8 cellular contexts compared by ENCODE assay signal in genomic region chr22:35915477-35916013, GRCh38.
DNase-seq lines count a peak whose midpoint lies in the region; ATAC-seq and TF ChIP-seq lines count a peak whose summit lies in the region.

No MANE protein-coding gene starts in this region.

- H3K36me3 ChIP-seq in PC-9 (ENCODE audit: low read depth) (no peaks in the 10 kb centered on the region), psoas muscle (ENCODE audit: insufficient read depth in 1 of 2, low read depth in 1 of 2) (no peaks in the 10 kb centered on the region)

- H3K27me3 ChIP-seq in PC-9 (ENCODE audit: insufficient read depth, low read depth) (no peaks in the 10 kb centered on the region), psoas muscle (ENCODE audit: insufficient read depth in 3 of 3, low read length in 2 of 3) (no peaks in the 10 kb centered on the region)

- H4K20me1 ChIP-seq in PC-9 (ENCODE audit: insufficient read depth): no peaks in the 10 kb centered on the region

- H3K4me2 ChIP-seq in PC-9: peak overlapping the region; percentile 78

- H3K9me3 ChIP-seq in PC-9 (ENCODE audit: insufficient read depth, low read depth): no peaks in the 10 kb centered on the region
- H3K9me3 ChIP-seq in psoas muscle: no peaks in the 10 kb centered on the region

- peaks cover 95% of the 10 kb centered on the region for H3K79me2 ChIP-seq in PC-9 (ENCODE audit: low read depth)

- no peak for TF ChIP-seq CTCF in PC-9 (conservative IDR thresholded peaks at IDR 0.05)
- TF ChIP-seq CTCF in fibroblast of villous mesenchyme (IDR thresholded peaks at IDR 0.05; ENCODE audit: insufficient read depth, low read depth, low read length): no peak
- TF ChIP-seq CTCF in psoas muscle (IDR thresholded peaks at IDR 0.05): no peak

- H3K4me1 ChIP-seq in PC-9 (replicated peaks; ENCODE audit: insufficient read depth): peaks cover 52% of the 10 kb centered on the region
- H3K4me1 ChIP-seq in psoas muscle: peaks cover 82% of the 10 kb centered on the region

- H3F3A ChIP-seq in PC-9 (ENCODE audit: insufficient read depth, low read depth): peaks cover 45% of the 10 kb centered on the region

- POLR2A ChIA-PET in PC-9 (lab: Charles Lee; ENCODE audit: unreplicated experiment): interaction anchor here (0.7 to 1.5 kb wide), 2 partner anchors 150 to 288 kb away, joined by 6 to 11 read pairs; no protein-coding TSS in a partner anchor

- H3K4me3 ChIP-seq in PC-9: peak overlapping the region; percentile 46
- H3K4me3 ChIP-seq in fibroblast of villous mesenchyme (ENCODE audit: low read depth, low read length): peak overlapping the region; percentile 58
- peak overlapping the region; percentile 68 for H3K4me3 ChIP-seq in psoas muscle

- ATAC-seq in psoas muscle (peak in 3 of 4 donors; percentile 10 to 28 (median 21)), HG02981 (IDR thresholded peaks at IDR 0.05; ENCODE audit: unreplicated experiment) (no peak), HG02973 (IDR thresholded peaks at IDR 0.05; ENCODE audit: unreplicated experiment) (no peak), HG02885 (IDR thresholded peaks at IDR 0.05; ENCODE audit: poor library complexity, unreplicated experiment) (no peak)

- H2AFZ ChIP-seq in PC-9: no peak overlapping the region

- H3K27ac ChIP-seq in PC-9 (peak overlapping the region; percentile 80), psoas muscle (peak overlapping the region; percentile 90)

- CTCF ChIA-PET in PC-9 (lab: Charles Lee): interaction anchor here (0.6 to 1.0 kb wide), 3 partner anchors 21 to 535 kb away, joined by 3 to 4 read pairs (median 3); no protein-coding TSS in a partner anchor

- intact Hi-C loops in PC-9 (cut with micrococcal nuclease; ENCODE audit: unreplicated experiment) (loop anchor here (2.0 kb wide), 1 partner anchor 79 kb away; no protein-coding TSS in a partner anchor), psoas muscle (cut with DNase I) (loop anchor here in 1 of 2 donors (5.0 to 10.0 kb wide), 3 partner anchors 73 to 231 kb away; no protein-coding TSS in a partner anchor)

- peak; percentile 47 for DNase-seq in EL
- DNase-seq in PC-9: no peak
- peak; percentile 25 for DNase-seq in fibroblast of villous mesenchyme (ENCODE audit: low read depth)
- no peak for DNase-seq in psoas muscle
- DNase-seq in NOMO-1 treated with dmso at 0.1 percent for 144 hours (lab: John Stamatoyannopoulos, UW; ENCODE audit: unreplicated experiment): no peak

- H3K9me2 ChIP-seq in PC-9 (ENCODE audit: insufficient read depth): no peaks in the 10 kb centered on the region

- BruUV-seq in PC-9 (replicated peaks; lab: Mats Ljungman, UMichigan): no TSS peak

- WGBS in psoas muscle, 3 donors: 2 to 11% (median 5%) methylated on average over 5 of the region's 5 CpGs

Comparison
In these comparisons a context has a peak if more than half of its experiments do, and no peak if none do; other contexts are left out.
1. DNase-seq: peak in EL (single experiment) and fibroblast of villous mesenchyme (single experiment); none in PC-9 (0 of 2), psoas muscle (0 of 2) and NOMO-1 treated with dmso at 0.1 percent for 144 hours (single experiment).
2. ATAC-seq: peak in psoas muscle (3 of 4); none in HG02981 (single experiment), HG02973 (single experiment) and HG02885 (single experiment).
3. Peak in every context shown above with its lines, with median percentiles within 50 percentile points of each other: H3K4me3 ChIP-seq.